8 cellular contexts compared by ENCODE assay signal in genomic region chr16:67163903-67164558, GRCh38. TPM values are rescaled to one million over a fixed set of nuclear protein-coding genes. Genes with fewer than 3 reads are reported as not detected.
A peak's percentile ranks its signal among the peaks of the same experiment; 100 is the strongest.
DNase-seq lines count a peak whose midpoint lies in the region; ATAC-seq and TF ChIP-seq lines count a peak whose summit lies in the region.

No MANE protein-coding gene starts in this region.

- no peak overlapping the region for H3K27ac Mint-ChIP-seq in natural killer cell

- H3K4me3 Mint-ChIP-seq in natural killer cell = peak overlapping the region; percentile 61

- TF ChIP-seq CTCF in AG04450 (IDR thresholded peaks at IDR 0.05; ENCODE audit: low read depth, low read length) = no peak
- no peak for TF ChIP-seq CTCF in natural killer cell (IDR thresholded peaks at IDR 0.05)

- ATAC-seq in natural killer cell (no peak), HG03135 (IDR thresholded peaks at IDR 0.05; ENCODE audit: unreplicated experiment) (no peak)

- CTCF ChIA-PET in AG04450 (lab: Charles Lee) = interaction anchor here (1.1 kb wide), 1 partner anchor 9 kb away, joined by 5 read pairs; no protein-coding TSS in a partner anchor

- peaks cover 7% of the 10 kb centered on the region; the same call in 1 of the 2 replicates for H3K9me3 ChIP-seq in AG04450 (ENCODE audit: control insufficient read depth, insufficient read depth, low read length)
- H3K9me3 ChIP-seq in duodenal mucosa (ENCODE audit: control insufficient read depth in 1 of 2, low read length in 2 of 2) = no peaks in the 10 kb centered on the region

- POLR2A ChIA-PET in AG04450 (lab: Yijun Ruan, JAX) = interaction anchor here (0.7 to 1.5 kb wide), 4 partner anchors 10 to 34 kb away, joined by 3 to 4 read pairs (median 3); no protein-coding TSS in a partner anchor

- no peaks in the 10 kb centered on the region for H3K9me3 Mint-ChIP-seq in natural killer cell

- H3K27me3 ChIP-seq in AG04450 (ENCODE audit: control insufficient read depth, insufficient read depth, low read length) = peaks cover 50% of the 10 kb centered on the region
- peaks cover 40 to 47% of the 10 kb centered on the region in 2 donors for H3K27me3 ChIP-seq in duodenal mucosa (ENCODE audit: control insufficient read depth in 1 of 2, insufficient read depth in 2 of 2, low read length in 2 of 2)

- peak overlapping the region; percentile 43 for H3K4me3 ChIP-seq in AG04450 (ENCODE audit: low read depth, low read length)
- H3K4me3 ChIP-seq in Jurkat, Clone E6-1 (ENCODE audit: low read length) = peak overlapping the region; percentile 24; the same call in 1 of the 2 replicates
- H3K4me3 ChIP-seq in duodenal mucosa (ENCODE audit: low read depth in 1 of 2, low read length in 2 of 2) = peak overlapping the region; percentile 61 to 65

- DNase-seq in AG04450 (ENCODE audit: low read depth, low spot score) = no peak
- no peak for DNase-seq in Jurkat, Clone E6-1 (ENCODE audit: low read depth, low spot score)
- no peak for DNase-seq in natural killer cell
- no peak for DNase-seq in NCI-H1436 treated with DMSO at 0.1 percent for 48 hours (lab: John Stamatoyannopoulos, UW)
- DNase-seq in NCI-H1105 treated with DMSO at 0.1 percent for 48 hours (lab: John Stamatoyannopoulos, UW) = no peak
- no peak for DNase-seq in activated effector memory CD4-positive, alpha-beta T cell treated with Interleukin-2 at 50 U/mL for 16 hours

- H3K9ac ChIP-seq in duodenal mucosa (ENCODE audit: low read depth in 1 of 2, low read length in 2 of 2) = no peak overlapping the region

- H3K36me3 Mint-ChIP-seq in natural killer cell = no peaks in the 10 kb centered on the region

- H3K4me1 ChIP-seq in duodenal mucosa (ENCODE audit: control insufficient read depth in 1 of 2, insufficient read depth in 2 of 2, low read length in 2 of 2) = peaks cover 32 to 46% of the 10 kb centered on the region in 2 donors

- intact Hi-C loops in natural killer cell (cut with micrococcal nuclease) = no loop called here

- peaks cover 7 to 20% of the 10 kb centered on the region in 2 donors for H3K4me1 Mint-ChIP-seq in natural killer cell

- H3K36me3 ChIP-seq in duodenal mucosa (ENCODE audit: control insufficient read depth in 1 of 2, insufficient read depth in 2 of 2, low read length in 2 of 2) = no peaks in the 10 kb centered on the region

- peaks cover 15 to 48% of the 10 kb centered on the region in 2 donors for H3K27me3 Mint-ChIP-seq in natural killer cell (ENCODE audit: low read depth in 2 of 2)

- H3K27ac ChIP-seq in AG04450 (ENCODE audit: low read depth, low read length) = no peak overlapping the region
- no peak overlapping the region for H3K27ac ChIP-seq in duodenal mucosa (ENCODE audit: low read depth, low read length)

RNA-seq across cellular contexts. Expression of gene HSF4, which starts 0.5 kb away (rescaled TPM):
- polyA plus RNA-seq in AG04450 (2011; rRNA removed) = 0.82 and 1.0 TPM in 2 replicates
- polyA minus RNA-seq in AG04450 (2011; rRNA and poly(A)+ RNA removed) = 1.5 and 2.6 TPM in 2 replicates
- 57.4 TPM for polyA plus RNA-seq in Jurkat, Clone E6-1 (2012; ENCODE audit: insufficient read depth, insufficient read length)
- total RNA-seq in natural killer cell = 1 to 10 TPM; 6.9 to 8.3 (median 7.3) TPM

RNA-seq across cellular contexts. Expression of gene FBXL8, which starts 4.3 kb away (rescaled TPM):
- polyA plus RNA-seq in AG04450 (2011; rRNA removed) = 2.7 and 3.2 TPM in 2 replicates
- polyA minus RNA-seq in AG04450 (2011; rRNA and poly(A)+ RNA removed) = 2.1 TPM in 2 replicates
- 18.4 TPM for polyA plus RNA-seq in Jurkat, Clone E6-1 (2012; ENCODE audit: insufficient read depth, insufficient read length)
- total RNA-seq in natural killer cell = 1 to 10 TPM; 5.2 to 8.3 (median 6.3) TPM

RNA-seq across cellular contexts. Expression of gene TRADD, which starts 4.3 kb away (rescaled TPM):
- polyA plus RNA-seq in AG04450 (2011; rRNA removed) = 9.4 and 10.9 TPM in 2 replicates
- 3.7 and 4.6 TPM in 2 replicates for polyA minus RNA-seq in AG04450 (2011; rRNA and poly(A)+ RNA removed)
- 20.4 TPM for polyA plus RNA-seq in Jurkat, Clone E6-1 (2012; ENCODE audit: insufficient read depth, insufficient read length)
- 10 to 100 TPM; 15.2 to 27.5 (median 26.8) TPM for total RNA-seq in natural killer cell

RNA-seq across cellular contexts. Expression of gene NOL3, which starts 6.3 kb away (rescaled TPM):
- 8.2 and 10.7 TPM in 2 replicates for polyA plus RNA-seq in AG04450 (2011; rRNA removed)
- 3.9 and 4.7 TPM in 2 replicates for polyA minus RNA-seq in AG04450 (2011; rRNA and poly(A)+ RNA removed)
- polyA plus RNA-seq in Jurkat, Clone E6-1 (2012; ENCODE audit: insufficient read depth, insufficient read length) = 13.8 TPM
- total RNA-seq in natural killer cell = 1 to 10 TPM in 2 of 3 donors, under 1 TPM in 1; 0.88 to 1.3 (median 1.3) TPM

RNA-seq across cellular contexts. Expression of gene B3GNT9, which starts 13.2 kb away (rescaled TPM):
- 18.6 and 25.6 TPM in 2 replicates for polyA plus RNA-seq in AG04450 (2011; rRNA removed)
- polyA minus RNA-seq in AG04450 (2011; rRNA and poly(A)+ RNA removed) = 20.3 and 21.7 TPM in 2 replicates
- 0.81 TPM for polyA plus RNA-seq in Jurkat, Clone E6-1 (2012; ENCODE audit: insufficient read depth, insufficient read length)
- total RNA-seq in natural killer cell = 1 to 10 TPM in 2 of 3 donors, under 1 TPM in 1; 0.80 to 1.3 (median 1.0) TPM
